In genomic region chr18:78297048-78297447, GRCh38 we compare ENCODE assay signal across 1 cellular context.
TF ChIP-seq lines count a peak whose summit lies in the region.

No MANE protein-coding gene starts in this region.

TF ChIP-seq in K562, 482 proteins besides CTCF, POLR2A, EP300 and RAD21 (continued from another document):
- TF ChIP-seq BRF2 (IDR thresholded peaks at IDR 0.05; ENCODE audit: borderline replicate concordance, insufficient read depth, insufficient read length) (no peak), RAD51 (IDR thresholded peaks at IDR 0.05; ENCODE audit: borderline replicate concordance, low read depth) (peak; percentile 37; the same call in 1 of the 2 replicates), EZH2 (IDR thresholded peaks at IDR 0.05; ENCODE audit: borderline replicate concordance, low read depth, low read length) (no peak)
- TF ChIP-seq, protein P1, sequence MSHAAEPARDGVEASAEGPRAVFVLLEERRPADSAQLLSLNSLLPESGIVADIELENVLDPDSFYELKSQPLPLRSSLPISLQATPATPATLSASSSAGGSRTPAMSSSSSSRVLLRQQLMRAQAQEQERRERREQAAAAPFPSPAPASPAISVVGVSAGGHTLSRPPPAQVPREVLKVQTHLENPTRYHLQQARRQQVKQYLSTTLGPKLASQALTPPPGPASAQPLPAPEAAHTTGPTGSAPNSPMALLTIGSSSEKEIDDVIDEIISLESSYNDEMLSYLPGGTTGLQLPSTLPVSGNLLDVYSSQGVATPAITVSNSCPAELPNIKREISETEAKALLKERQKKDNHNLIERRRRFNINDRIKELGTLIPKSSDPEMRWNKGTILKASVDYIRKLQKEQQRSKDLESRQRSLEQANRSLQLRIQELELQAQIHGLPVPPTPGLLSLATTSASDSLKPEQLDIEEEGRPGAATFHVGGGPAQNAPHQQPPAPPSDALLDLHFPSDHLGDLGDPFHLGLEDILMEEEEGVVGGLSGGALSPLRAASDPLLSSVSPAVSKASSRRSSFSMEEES (CRISPR knock-in tag; IDR thresholded peaks at IDR 0.05) = peak; percentile 63
- TF ChIP-seq, protein P2, sequence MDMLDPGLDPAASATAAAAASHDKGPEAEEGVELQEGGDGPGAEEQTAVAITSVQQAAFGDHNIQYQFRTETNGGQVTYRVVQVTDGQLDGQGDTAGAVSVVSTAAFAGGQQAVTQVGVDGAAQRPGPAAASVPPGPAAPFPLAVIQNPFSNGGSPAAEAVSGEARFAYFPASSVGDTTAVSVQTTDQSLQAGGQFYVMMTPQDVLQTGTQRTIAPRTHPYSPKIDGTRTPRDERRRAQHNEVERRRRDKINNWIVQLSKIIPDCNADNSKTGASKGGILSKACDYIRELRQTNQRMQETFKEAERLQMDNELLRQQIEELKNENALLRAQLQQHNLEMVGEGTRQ (CRISPR knock-in tag; IDR thresholded peaks at IDR 0.05) = 0 out of 2 replicates have a peak, but pooled peaks have one; percentile 9
- TF ChIP-seq, protein P3, sequence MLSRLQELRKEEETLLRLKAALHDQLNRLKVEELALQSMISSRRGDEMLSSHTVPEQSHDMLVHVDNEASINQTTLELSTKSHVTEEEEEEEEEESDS (CRISPR knock-in tag; IDR thresholded peaks at IDR 0.05) = no peak
